8 cellular contexts compared by ENCODE assay signal in genomic region chr17:56833023-56833811, GRCh38. TPM values are rescaled to one million over a fixed set of nuclear protein-coding genes. Genes with fewer than 3 reads are reported as not detected.
DNase-seq lines count a peak whose midpoint lies in the region; ATAC-seq and TF ChIP-seq lines count a peak whose summit lies in the region.

No MANE protein-coding gene starts in this region.

- H3K4me3 Mint-ChIP-seq in activated CD4-positive, alpha-beta T cell treated with anti-CD3 and anti-CD28 coated beads, Interleukin-2, amount 10 ng/mL, durations not matched to agents 24 days and 14 days, result peak overlapping the region; percentile 98
- peak overlapping the region; percentile 90 for H3K4me3 Mint-ChIP-seq in dendritic cell treated with granulocyte-macrophage colony-stimulating factor and Interleukin-4, amounts not matched to agents 40 ng/mL and 50 ng/mL, for 4 days

- H3K9me3 ChIP-seq in lung (ENCODE audit: control insufficient read depth in 2 of 2, insufficient read depth in 1 of 2, low read length in 1 of 2), result no peaks in the 10 kb centered on the region

- H3K27ac ChIP-seq in lung (ENCODE audit: low read depth in 1 of 2, low read length in 1 of 2), result peak overlapping the region; percentile 55 to 63

- 0% methylated on average over 47 to 96 of the region's 96 CpGs for WGBS in lung, 2 donors

- H3K27me3 Mint-ChIP-seq in activated CD4-positive, alpha-beta T cell treated with anti-CD3 and anti-CD28 coated beads, Interleukin-2, amount 10 ng/mL, durations not matched to agents 24 days and 14 days, result no peaks in the 10 kb centered on the region
- H3K27me3 Mint-ChIP-seq in dendritic cell treated with granulocyte-macrophage colony-stimulating factor and Interleukin-4, amounts not matched to agents 40 ng/mL and 50 ng/mL, for 4 days, result peaks cover 10% of the 10 kb centered on the region

- peaks cover 38% of the 10 kb centered on the region for H3K36me3 Mint-ChIP-seq in activated CD4-positive, alpha-beta T cell treated with anti-CD3 and anti-CD28 coated beads, Interleukin-2, amount 10 ng/mL, durations not matched to agents 24 days and 14 days (ENCODE audit: low read depth)
- H3K36me3 Mint-ChIP-seq in dendritic cell treated with granulocyte-macrophage colony-stimulating factor and Interleukin-4, amounts not matched to agents 40 ng/mL and 50 ng/mL, for 4 days (ENCODE audit: low read depth), result peaks cover 17% of the 10 kb centered on the region

- no peaks in the 10 kb centered on the region for H3K27me3 ChIP-seq in lung (ENCODE audit: control insufficient read depth, insufficient read depth)

- H3K4me3 ChIP-seq in lung, result peak overlapping the region; percentile 66

- DNase-seq in A172 (ENCODE audit: low spot score) (peak; percentile 24), NCI-H2196 (lab: John Stamatoyannopoulos, UW; ENCODE audit: unreplicated experiment) (peak; percentile 91), lung (ENCODE audit: low spot score) (peak; percentile 42)
- DNase-seq in activated CD4-positive, alpha-beta T cell treated with anti-CD3 and anti-CD28 coated beads, Interleukin-2, amount 10 ng/mL, durations not matched to agents 24 days and 14 days, result peak; percentile 93
- DNase-seq in stimulated activated CD4-positive, alpha-beta T cell treated with anti-CD3 and anti-CD28 coated beads, TNF-alpha, amount 100 ng/mL, for 48 hours (ENCODE audit: low read depth in 3 of 3), result peak; percentile 28 to 49 (median 46)

- intact Hi-C loops in activated CD4-positive, alpha-beta T cell treated with anti-CD3 and anti-CD28 coated beads, Interleukin-2, amount 10 ng/mL, durations not matched to agents 24 days and 14 days (cut with micrococcal nuclease), result loop anchor here (1.0 to 5.0 kb wide), 6 partner anchors 14 to 254 kb away; partner anchors contain the start of genes AKAP1, COIL and TRIM25
- intact Hi-C loops in dendritic cell treated with granulocyte-macrophage colony-stimulating factor and Interleukin-4, amounts not matched to agents 40 ng/mL and 50 ng/mL, for 4 days (cut with micrococcal nuclease), result loop anchor here (5.0 kb wide), 1 partner anchor 79 kb away; the partner anchor contains the start of gene TRIM25

- no peak for TF ChIP-seq CTCF in lung (IDR thresholded peaks at IDR 0.05; ENCODE audit: control extremely low read depth, extremely low read depth)

- peaks cover 0 to 10% of the 10 kb centered on the region in 2 donors for H3K4me1 ChIP-seq in lung (ENCODE audit: control insufficient read depth in 2 of 2, insufficient read depth in 2 of 2, low read length in 2 of 2)

- H3K9me3 Mint-ChIP-seq in activated CD4-positive, alpha-beta T cell treated with anti-CD3 and anti-CD28 coated beads, Interleukin-2, amount 10 ng/mL, durations not matched to agents 24 days and 14 days, result no peaks in the 10 kb centered on the region
- no peaks in the 10 kb centered on the region for H3K9me3 Mint-ChIP-seq in dendritic cell treated with granulocyte-macrophage colony-stimulating factor and Interleukin-4, amounts not matched to agents 40 ng/mL and 50 ng/mL, for 4 days

- peaks cover 45% of the 10 kb centered on the region for H3K4me1 Mint-ChIP-seq in activated CD4-positive, alpha-beta T cell treated with anti-CD3 and anti-CD28 coated beads, Interleukin-2, amount 10 ng/mL, durations not matched to agents 24 days and 14 days
- H3K4me1 Mint-ChIP-seq in dendritic cell treated with granulocyte-macrophage colony-stimulating factor and Interleukin-4, amounts not matched to agents 40 ng/mL and 50 ng/mL, for 4 days (ENCODE audit: low read depth), result peaks cover 48% of the 10 kb centered on the region

- ATAC-seq in GM18520 (IDR thresholded peaks at IDR 0.05; ENCODE audit: unreplicated experiment) (peak; percentile 34), HG03025 (IDR thresholded peaks at IDR 0.05; ENCODE audit: low FRiP score, unreplicated experiment) (peak; percentile 45), lung (ENCODE audit: insufficient read depth, low FRiP score) (peak; percentile 61)

- H3K36me3 ChIP-seq in lung (ENCODE audit: control insufficient read depth in 2 of 2, insufficient read depth in 2 of 2, low read length in 2 of 2), result peaks cover 0 to 3% of the 10 kb centered on the region in 2 donors

- H3K27ac Mint-ChIP-seq in activated CD4-positive, alpha-beta T cell treated with anti-CD3 and anti-CD28 coated beads, Interleukin-2, amount 10 ng/mL, durations not matched to agents 24 days and 14 days, result peak overlapping the region; percentile 92
- peak overlapping the region; percentile 70 for H3K27ac Mint-ChIP-seq in dendritic cell treated with granulocyte-macrophage colony-stimulating factor and Interleukin-4, amounts not matched to agents 40 ng/mL and 50 ng/mL, for 4 days

RNA-seq across cellular contexts. Expression of gene C17orf67, which starts 0.5 kb away (rescaled TPM):
- total RNA-seq in A172 (2014; rRNA removed; shearing (Covaris generic)), result 0.76 and 1.8 TPM in 2 replicates
- total RNA-seq in activated CD4-positive, alpha-beta T cell treated with anti-CD3 and anti-CD28 coated beads, Interleukin-2, amount 10 ng/mL, durations not matched to agents 24 days and 14 days, result 3.7 and 4.4 TPM in 2 replicates
- 1 to 10 TPM; 1.6 to 1.8 TPM for total RNA-seq in lung
- polyA plus RNA-seq in lung, result 1 to 10 TPM in 1 of 2 donors, under 1 TPM in 1; 0.64 to 2.8 TPM

RNA-seq across cellular contexts. Expression of gene DGKE, which starts 0.7 kb away (rescaled TPM):
- 3.2 and 7.1 TPM in 2 replicates for total RNA-seq in A172 (2014; rRNA removed; shearing (Covaris generic))
- 33.0 and 33.6 TPM in 2 replicates for total RNA-seq in activated CD4-positive, alpha-beta T cell treated with anti-CD3 and anti-CD28 coated beads, Interleukin-2, amount 10 ng/mL, durations not matched to agents 24 days and 14 days
- 10 to 100 TPM in 1 of 2 donors, 1 to 10 TPM in 1; 8.6 to 38.2 TPM for total RNA-seq in lung
- polyA plus RNA-seq in lung, result 1 to 10 TPM; 1.5 to 2.8 TPM

Comparison
In these comparisons a context has a peak if more than half of its experiments do, and no peak if none do; other contexts are left out.
1. Peak in every context shown above with its lines: DNase-seq, ATAC-seq, H3K4me3 ChIP-seq and H3K27ac ChIP-seq.
2. DNase-seq: peak in every context shown above with its lines; median percentile 93 in activated CD4-positive, alpha-beta T cell treated with anti-CD3 and anti-CD28 coated beads, Interleukin-2, amount 10 ng/mL, durations not matched to agents 24 days and 14 days; 91 in NCI-H2196; 46 in stimulated activated CD4-positive, alpha-beta T cell treated with anti-CD3 and anti-CD28 coated beads, TNF-alpha, amount 100 ng/mL, for 48 hours; 42 in lung; 24 in A172.